15 cellular contexts compared by ENCODE assay signal in the genomic region with DNA sequence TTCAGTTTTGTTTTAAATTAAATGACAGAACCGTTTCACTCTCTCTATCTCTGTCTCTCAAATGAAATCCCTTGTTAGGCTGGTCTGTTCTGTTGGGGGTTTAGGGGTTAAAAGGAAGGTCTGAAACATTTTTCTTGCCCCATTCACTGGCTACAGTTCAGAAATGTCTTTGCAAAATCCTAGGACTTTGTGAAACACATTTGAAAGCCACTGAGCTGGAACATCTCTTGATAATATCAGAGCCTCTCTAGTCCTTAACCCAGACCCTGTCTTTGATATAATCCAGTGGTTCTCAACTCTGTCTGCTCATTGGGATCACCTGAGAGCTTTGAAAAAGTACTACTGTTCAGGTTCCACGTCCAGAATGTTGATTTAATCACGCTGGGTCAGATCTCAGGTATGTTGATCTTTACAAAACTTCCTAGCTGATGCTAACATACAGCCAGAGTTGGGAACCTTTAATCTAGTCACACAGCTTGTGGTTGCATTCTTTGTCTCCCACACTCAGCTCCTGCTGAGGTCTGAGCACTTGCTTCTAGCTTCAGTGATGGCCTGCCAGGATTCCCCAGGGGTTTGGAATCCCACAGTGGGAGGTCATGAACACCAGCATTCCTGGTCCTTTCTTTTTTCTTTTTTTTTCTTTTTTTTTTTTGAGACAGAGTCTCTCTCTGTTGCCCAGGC.
DNase-seq lines count a peak whose midpoint lies in the region; ATAC-seq and TF ChIP-seq lines count a peak whose summit lies in the region.
"Had no signal": no experiment of that assay in that cellular context is flagged by ENCODE, and none has a peak within 500 bp of the region (broad histone marks: within the 10 kb centered on the region; RNA-seq: fewer than 3 reads in every experiment).

No MANE protein-coding gene starts in this region.

- no peak overlapping the region for H3K4me3 ChIP-seq in AG10803 (ENCODE audit: low read length)
- H3K4me3 ChIP-seq in choroid plexus epithelial cell (ENCODE audit: low read depth, low read length): no peak overlapping the region
- H3K4me3 ChIP-seq: GM12878, tibial nerve had no signal

- peak; percentile 93 for DNase-seq in AG10803 (ENCODE audit: low read depth)
- DNase-seq in M059J (ENCODE audit: low read depth): peak; percentile 83
- peak; percentile 87 for DNase-seq in choroid plexus epithelial cell (ENCODE audit: low read depth)
- peak; percentile 78 for DNase-seq in myocyte (ENCODE audit: low read depth)
- DNase-seq in RKO (ENCODE audit: low spot score): no peak
- no peak for DNase-seq in DMS 273 (lab: John Stamatoyannopoulos, UW; ENCODE audit: unreplicated experiment)
- DNase-seq: activated CD4-positive, alpha-beta T cell treated with anti-CD3 and anti-CD28 coated beads for 4 hours; activated gamma-delta T cell; effector CD4-positive, alpha-beta T cell; NCI-H2107; occipital lobe had no signal

- ATAC-seq in HG03520 (IDR thresholded peaks at IDR 0.05; ENCODE audit: unreplicated experiment) (no peak), GM21390 (IDR thresholded peaks at IDR 0.05; ENCODE audit: unreplicated experiment) (no peak)
- ATAC-seq: GM12878 had no signal

- TF ChIP-seq CTCF in AG10803 (conservative IDR thresholded peaks at IDR 0.05; ENCODE audit: low read length) (no peak), choroid plexus epithelial cell (conservative IDR thresholded peaks at IDR 0.05; ENCODE audit: low read depth, low read length) (no peak)

Comparison
In these comparisons a context has a peak if more than half of its experiments do, and no peak if none do; other contexts are left out.
1. DNase-seq: peak in AG10803 (single experiment), M059J (single experiment), choroid plexus epithelial cell (single experiment) and myocyte (single experiment); none in RKO (single experiment) and DMS 273 (single experiment).